26 cellular contexts compared by ENCODE assay signal in genomic region chrX:151830911-151831310, GRCh38.
DNase-seq lines count a peak whose midpoint lies in the region; ATAC-seq and TF ChIP-seq lines count a peak whose summit lies in the region.
"Had no signal": no experiment of that assay in that cellular context is flagged by ENCODE, and none has a peak within 500 bp of the region (broad histone marks: within the 10 kb centered on the region; RNA-seq: fewer than 3 reads in every experiment).

No MANE protein-coding gene starts in this region.

- ATAC-seq in lower lobe of right lung: peak; percentile 68 to 77
- ATAC-seq: naive thymus-derived CD8-positive, alpha-beta T cell; PC-3; right cardiac atrium had no signal

- no peak overlapping the region for H3K4me3 ChIP-seq in lower lobe of right lung
- H3K4me3 ChIP-seq: tibial artery had no signal

- H3K27ac ChIP-seq in lower lobe of right lung: no peak overlapping the region
- H3K27ac ChIP-seq: epithelial cell of prostate, tibial artery had no signal

- intact Hi-C loops in lower lobe of right lung (cut with DNase I) (no loop called here), posterior cingulate gyrus (cut with DNase I) (no loop called here)

- no peak for TF ChIP-seq CTCF in lower lobe of right lung (IDR thresholded peaks at IDR 0.05)

- H3K9me3 ChIP-seq in lower lobe of right lung: no peaks in the 10 kb centered on the region
- H3K9me3 ChIP-seq: tibial artery had no signal

- H3K27me3 ChIP-seq in lower lobe of right lung (ENCODE audit: low read depth): no peaks in the 10 kb centered on the region
- H3K27me3 ChIP-seq: tibial artery had no signal

- DNase-seq in NCI-H1105 (lab: John Stamatoyannopoulos, UW) (peak; percentile 61), NCI-H2227 treated with DMSO at 0.1 percent for 48 hours (lab: John Stamatoyannopoulos, UW) (peak; percentile 37), dermis blood vessel endothelial cell (peak; percentile 84), lower lobe of right lung (peak; percentile 41), NCI-H82 treated with DMSO at 0.1 percent for 48 hours (lab: John Stamatoyannopoulos, UW; ENCODE audit: unreplicated experiment) (no peak), HCEC 1CT (no peak), posterior cingulate gyrus (no peak), HuH-7.5 (ENCODE audit: low spot score) (no peak)
- DNase-seq: activated B cell treated with CpG ODN at 0.5 μM for 24 hours; activated CD4-positive, alpha-beta memory T cell treated with anti-CD3 and anti-CD28 coated beads, Interleukin-2, amount 10 ng/mL, durations not matched to agents 7 days and 5 days; activated gamma-delta T cell; CD4-positive, CD25-positive, alpha-beta regulatory T cell; central memory CD4-positive, alpha-beta T cell; DMS 273 treated with DMSO at 0.1 percent for 48 hours; foreskin melanocyte; KBM-7; naive thymus-derived CD8-positive, alpha-beta T cell; NCI-H2081; NCI-H524 treated with DMSO at 0.1 percent for 48 hours; PC-3; right cardiac atrium; SHP77; stimulated activated CD4-positive, alpha-beta T cell treated with anti-CD3 and anti-CD28 coated beads, Interleukin-4, amount 100 ng/mL, for 4 hours; T1000; tibial artery had no signal

- H3K4me1 ChIP-seq in lower lobe of right lung: no peaks in the 10 kb centered on the region
- H3K4me1 ChIP-seq: tibial artery had no signal

- H3K36me3 ChIP-seq in lower lobe of right lung: no peaks in the 10 kb centered on the region
- H3K36me3 ChIP-seq: tibial artery had no signal

Comparison
In these comparisons a context has a peak if more than half of its experiments do, and no peak if none do; other contexts are left out.
1. DNase-seq: peak in NCI-H1105 (single experiment), NCI-H2227 treated with DMSO at 0.1 percent for 48 hours (single experiment), dermis blood vessel endothelial cell (single experiment) and lower lobe of right lung (single experiment); none in NCI-H82 treated with DMSO at 0.1 percent for 48 hours (single experiment), HCEC 1CT (single experiment), posterior cingulate gyrus (0 of 10) and HuH-7.5 (single experiment).